1 cellular context compared by ENCODE assay signal in genomic region chr18:55416791-55417190, GRCh38.
TF ChIP-seq lines count a peak whose summit lies in the region.

No MANE protein-coding gene starts in this region.

TF ChIP-seq in IMR-90, 13 proteins besides CTCF, POLR2A, EP300 and RAD21 (continued from another document):
- no peak for TF ChIP-seq USF2 (IDR thresholded peaks at IDR 0.05; ENCODE audit: low read depth, low read length)
- TF ChIP-seq RFX5 (IDR thresholded peaks at IDR 0.05; ENCODE audit: low read depth, low read length): no peak
- TF ChIP-seq MAZ (IDR thresholded peaks at IDR 0.05; ENCODE audit: borderline replicate concordance, low read depth, low read length): no peak
- no peak for TF ChIP-seq CHD1 (IDR thresholded peaks at IDR 0.05; ENCODE audit: low read depth, low read length)
- TF ChIP-seq MXI1 (IDR thresholded peaks at IDR 0.05; ENCODE audit: borderline replicate concordance, low read depth, low read length): no peak
- no peak for TF ChIP-seq BHLHE40 (IDR thresholded peaks at IDR 0.05; ENCODE audit: low read depth, low read length)
- no peak for TF ChIP-seq FOS (IDR thresholded peaks at IDR 0.05; ENCODE audit: low read depth, low read length)
- TF ChIP-seq NFE2L2 (IDR thresholded peaks at IDR 0.05; ENCODE audit: low read depth, low read length): no peak
- TF ChIP-seq MAFK (IDR thresholded peaks at IDR 0.05; ENCODE audit: low read depth, low read length): no peak
- no peak for TF ChIP-seq RCOR1 (IDR thresholded peaks at IDR 0.05; ENCODE audit: insufficient replicate concordance, low read length)
- no peak for TF ChIP-seq ELK1 (IDR thresholded peaks at IDR 0.05; ENCODE audit: borderline replicate concordance, low read depth, low read length)
TF ChIP-seq in IMR-90: peak in this region for 0.
